Comparison of ENCODE assay signal across 8 cellular contexts in genomic region chr6:56693246-56693607, GRCh38. TPM values are rescaled to one million over a fixed set of nuclear protein-coding genes. Genes with fewer than 3 reads are reported as not detected.
DNase-seq lines count a peak whose midpoint lies in the region; ATAC-seq and TF ChIP-seq lines count a peak whose summit lies in the region.

No MANE protein-coding gene starts in this region.

- in situ Hi-C loops in astrocyte of the spinal cord (cut with HindIII; ENCODE audit: low sequenced_read_pairs): no loop called here

- H3K27me3 ChIP-seq in tibial nerve: no peaks in the 10 kb centered on the region

- 28 to 33% methylated on average over 5 of the region's 5 CpGs for WGBS in tibial nerve, 2 donors

- no peaks in the 10 kb centered on the region for H3K36me3 ChIP-seq in tibial nerve

- H3K27ac ChIP-seq in tibial nerve: peak overlapping the region; percentile 24 to 91 (median 82)

- H3K9me3 ChIP-seq in tibial nerve: no peaks in the 10 kb centered on the region

- no peak for TF ChIP-seq CTCF in astrocyte of the spinal cord (IDR thresholded peaks at IDR 0.05; ENCODE audit: low read depth, low read length)
- no peak for TF ChIP-seq CTCF in tibial nerve (IDR thresholded peaks at IDR 0.05)

- peaks cover 0 to 71% (median 16%) of the 10 kb centered on the region in 4 donors for H3K4me1 ChIP-seq in tibial nerve

- TF ChIP-seq EP300 in tibial nerve (IDR thresholded peaks at IDR 0.05): no peak

- no peak for TF ChIP-seq POLR2A in tibial nerve (IDR thresholded peaks at IDR 0.05)

- ATAC-seq in left colon (peak; percentile 66), HG02973 (IDR thresholded peaks at IDR 0.05; ENCODE audit: unreplicated experiment) (no peak)

- H3K4me3 ChIP-seq in astrocyte of the spinal cord (ENCODE audit: low read depth, low read length) (no peak overlapping the region), tibial nerve (peak overlapping the region in 3 of 4 donors; percentile 13 to 34 (median 19))

- peak; percentile 48 for DNase-seq in HK-2 (ENCODE audit: unreplicated experiment)
- DNase-seq in astrocyte of the spinal cord (ENCODE audit: low read depth, low spot score): peak; percentile 90
- peak; percentile 84 to 91 for DNase-seq in left colon
- DNase-seq in tibial nerve (ENCODE audit: low spot score in 2 of 2): peak; percentile 77 to 83
- no peak for DNase-seq in NOMO-1 (lab: John Stamatoyannopoulos, UW; ENCODE audit: unreplicated experiment in 2 of 2)
- no peak for DNase-seq in NCI-H345 (lab: John Stamatoyannopoulos, UW)
- DNase-seq in foreskin melanocyte: no peak

- intact Hi-C loops in left colon (cut with DNase I, micrococcal nuclease): loop anchor here in 1 of 2 donors (10.0 kb wide), 1 partner anchor 58 kb away; no protein-coding TSS in a partner anchor

RNA-seq across cellular contexts. Expression of gene DST, which starts 50.5 kb away (rescaled TPM):
- total RNA-seq in left colon (100 to 1,000 TPM; 179 to 332 TPM), tibial nerve (100 to 1,000 TPM; 331 to 417 (median 368) TPM)

Comparison
In these comparisons a context has a peak if more than half of its experiments do, and no peak if none do; other contexts are left out.
1. DNase-seq: peak in HK-2 (single experiment), astrocyte of the spinal cord (single experiment), left colon (2 of 2) and tibial nerve (2 of 2); none in NOMO-1 (0 of 2), NCI-H345 (single experiment) and foreskin melanocyte (single experiment).